ENCODE assay signal across 19 cellular contexts in the genomic region with DNA sequence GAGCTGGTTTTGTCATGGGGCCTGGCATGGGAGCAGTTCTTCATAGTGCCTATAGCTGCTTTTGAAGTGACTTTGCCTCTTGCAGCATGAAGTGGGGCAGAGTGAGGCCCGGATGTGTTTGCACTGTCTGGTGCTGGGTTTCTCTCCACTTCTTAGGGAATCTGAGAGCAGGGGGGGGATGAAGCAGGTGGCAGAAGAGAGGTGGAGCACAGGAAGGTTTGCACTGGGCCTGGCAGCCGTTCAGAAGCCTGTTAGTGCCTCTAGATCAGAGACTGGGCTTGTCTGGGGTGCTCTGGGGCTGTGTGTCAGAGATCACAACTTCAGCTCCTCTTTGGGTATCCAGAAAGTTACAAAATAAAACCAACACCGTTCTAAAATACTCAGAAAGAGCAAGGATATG. TPM values are rescaled to one million over a fixed set of nuclear protein-coding genes. Genes with fewer than 3 reads are reported as not detected.
A peak's percentile ranks its signal among the peaks of the same experiment; 100 is the strongest.
DNase-seq lines count a peak whose midpoint lies in the region; ATAC-seq and TF ChIP-seq lines count a peak whose summit lies in the region.
"Had no signal": no experiment of that assay in that cellular context is flagged by ENCODE, and none has a peak within 500 bp of the region (broad histone marks: within the 10 kb centered on the region; RNA-seq: fewer than 3 reads in every experiment).

No MANE protein-coding gene starts in this region.

- peak overlapping the region; percentile 26 to 94 (median 88) for H3K27ac ChIP-seq in thyroid gland

- peak overlapping the region; percentile 50 to 79 for H3K4me3 Mint-ChIP-seq in activated T-cell treated with anti-CD3 and anti-CD28 coated beads, Interleukin-2, amount 50 U/mL, for 72 hours
- no peak overlapping the region for H3K4me3 Mint-ChIP-seq in activated naive CD8-positive, alpha-beta T cell treated with anti-CD3 and anti-CD28 coated beads, Interleukin-2, amount 50 U/mL, for 24 hours
- H3K4me3 Mint-ChIP-seq: GM23338, neural crest cell had no signal

- H3K4me3 ChIP-seq in thyroid gland (replicated peaks in 1 of 3) = no peak overlapping the region
- H3K4me3 ChIP-seq: GM23338 had no signal

- peaks cover 30 to 34% of the 10 kb centered on the region in 2 donors for H3K36me3 ChIP-seq in thyroid gland

- peaks cover 22 to 38% of the 10 kb centered on the region in 2 donors for H3K4me1 ChIP-seq in thyroid gland

- H3K27me3 ChIP-seq in thyroid gland = no peaks in the 10 kb centered on the region

- intact Hi-C loops in thyroid gland (cut with DNase I) (no loop called here), left cardiac atrium (cut with DNase I) (no loop called here)

- DNase-seq in activated T-cell treated with anti-CD3 and anti-CD28 coated beads, Interleukin-2, amount 50 U/mL, for 72 hours = no peak
- no peak for DNase-seq in activated T-cell treated with anti-CD3 and anti-CD28 coated beads, Interleukin-2, amount 50 U/mL, for 48 hours
- DNase-seq in NCI-H2196 (lab: John Stamatoyannopoulos, UW; ENCODE audit: unreplicated experiment) (peak; percentile 28), thyroid gland (peak in 1 of 2 donors; percentile 42), Kasumi-1 (lab: John Stamatoyannopoulos, UW) (no peak), left cardiac atrium (no peak)
- DNase-seq in activated naive CD8-positive, alpha-beta T cell treated with anti-CD3 and anti-CD28 coated beads, Interleukin-2, amount 50 U/mL, for 24 hours = no peak
- DNase-seq: activated CD4-positive, alpha-beta T cell treated with anti-CD3 and anti-CD28 coated beads, Interleukin-2, amount 50 U/mL, for 48 hours; caudate nucleus; DMS53; IMR-90; left ventricle myocardium superior; midbrain; NCI-H1694; NCI-H524; trophoblast cell had no signal

- H3K27ac Mint-ChIP-seq in activated T-cell treated with anti-CD3 and anti-CD28 coated beads, Interleukin-2, amount 50 U/mL, for 72 hours = peak overlapping the region; percentile 82
- peak overlapping the region; percentile 87 for H3K27ac Mint-ChIP-seq in activated naive CD8-positive, alpha-beta T cell treated with anti-CD3 and anti-CD28 coated beads, Interleukin-2, amount 50 U/mL, for 24 hours
- H3K27ac Mint-ChIP-seq: GM23338 had no signal

- no peaks in the 10 kb centered on the region for H3K27me3 Mint-ChIP-seq in activated T-cell treated with anti-CD3 and anti-CD28 coated beads, Interleukin-2, amount 50 U/mL, for 72 hours (ENCODE audit: low read depth)
- no peaks in the 10 kb centered on the region for H3K27me3 Mint-ChIP-seq in activated naive CD8-positive, alpha-beta T cell treated with anti-CD3 and anti-CD28 coated beads, Interleukin-2, amount 50 U/mL, for 24 hours

- H3K9me3 Mint-ChIP-seq in activated T-cell treated with anti-CD3 and anti-CD28 coated beads, Interleukin-2, amount 50 U/mL, for 72 hours = no peaks in the 10 kb centered on the region
- H3K9me3 Mint-ChIP-seq in activated naive CD8-positive, alpha-beta T cell treated with anti-CD3 and anti-CD28 coated beads, Interleukin-2, amount 50 U/mL, for 24 hours = no peaks in the 10 kb centered on the region
- H3K9me3 Mint-ChIP-seq: GM23338, neural crest cell had no signal

- H3K9me3 ChIP-seq in thyroid gland = no peaks in the 10 kb centered on the region

- no peak for TF ChIP-seq CTCF in thyroid gland (IDR thresholded peaks at IDR 0.05)

- peaks cover 45% of the 10 kb centered on the region for H3K4me1 Mint-ChIP-seq in activated T-cell treated with anti-CD3 and anti-CD28 coated beads, Interleukin-2, amount 50 U/mL, for 72 hours (ENCODE audit: low read depth)
- H3K4me1 Mint-ChIP-seq in activated naive CD8-positive, alpha-beta T cell treated with anti-CD3 and anti-CD28 coated beads, Interleukin-2, amount 50 U/mL, for 24 hours = peaks cover 41% of the 10 kb centered on the region
- H3K4me1 Mint-ChIP-seq: GM23338, neural crest cell had no signal

- no peak for TF ChIP-seq POLR2A in thyroid gland (IDR thresholded peaks at IDR 0.05)

- WGBS in thyroid gland, 2 donors = 25 to 32% methylated on average over 3 of the region's 3 CpGs

- no peak for ATAC-seq in activated T-cell treated with anti-CD3 and anti-CD28 coated beads, Interleukin-2, amount 50 U/mL, for 72 hours (replicated peaks in 1 of 2)
- no peak for ATAC-seq in activated naive CD8-positive, alpha-beta T cell treated with anti-CD3 and anti-CD28 coated beads, Interleukin-2, amount 50 U/mL, for 24 hours
- no peak for ATAC-seq in left cardiac atrium
- ATAC-seq in HG03135 (IDR thresholded peaks at IDR 0.05; ENCODE audit: unreplicated experiment) = no peak
- ATAC-seq: GM23338, left ventricle myocardium superior had no signal

- H3K36me3 Mint-ChIP-seq in activated T-cell treated with anti-CD3 and anti-CD28 coated beads, Interleukin-2, amount 50 U/mL, for 72 hours (ENCODE audit: insufficient read depth in 2 of 2) = peaks cover 14 to 26% of the 10 kb centered on the region in 2 donors
- H3K36me3 Mint-ChIP-seq in activated naive CD8-positive, alpha-beta T cell treated with anti-CD3 and anti-CD28 coated beads, Interleukin-2, amount 50 U/mL, for 24 hours (ENCODE audit: low read depth) = peaks cover 49% of the 10 kb centered on the region

RNA-seq across cellular contexts. Expression of gene USP20, which starts 18.4 kb away (rescaled TPM):
- total RNA-seq in activated T-cell treated with anti-CD3 and anti-CD28 coated beads, Interleukin-2, amount 50 U/mL, for 72 hours = 10 to 100 TPM; 74.4 to 77.9 TPM
- 10 to 100 TPM; 23.9 to 61.8 (median 52.0) TPM for total RNA-seq in thyroid gland
- total RNA-seq in left cardiac atrium = 10 to 100 TPM; 13.9 to 14.3 TPM

RNA-seq across cellular contexts. Expression of gene C9orf78, which starts 18.5 kb away (rescaled TPM):
- total RNA-seq in activated T-cell treated with anti-CD3 and anti-CD28 coated beads, Interleukin-2, amount 50 U/mL, for 72 hours = 10 to 100 TPM; 44.6 to 51.7 TPM
- 10 to 100 TPM; 59.4 to 89.2 (median 81.4) TPM for total RNA-seq in thyroid gland
- 10 to 100 TPM; 26.0 to 33.2 TPM for total RNA-seq in left cardiac atrium

RNA-seq across cellular contexts. Expression of gene TOR1A, which starts 29.7 kb away (rescaled TPM):
- total RNA-seq in activated T-cell treated with anti-CD3 and anti-CD28 coated beads, Interleukin-2, amount 50 U/mL, for 72 hours = 10 to 100 TPM; 47.0 to 49.3 TPM
- total RNA-seq in thyroid gland (10 to 100 TPM; 30.0 to 61.2 (median 42.8) TPM), left cardiac atrium (10 to 100 TPM; 16.5 to 21.1 TPM)

RNA-seq across cellular contexts. Expression of gene TOR1B, which starts 50.6 kb away (rescaled TPM):
- total RNA-seq in activated T-cell treated with anti-CD3 and anti-CD28 coated beads, Interleukin-2, amount 50 U/mL, for 72 hours = 10 to 100 TPM; 19.9 to 32.0 TPM
- total RNA-seq in thyroid gland = 10 to 100 TPM; 25.2 to 36.3 (median 29.7) TPM
- 10 to 100 TPM; 11.6 to 12.7 TPM for total RNA-seq in left cardiac atrium
